Comparison of ENCODE assay signal across 2 cellular contexts in genomic region chr16:74578838-74579237, GRCh38.
TF ChIP-seq lines count a peak whose summit lies in the region.

No MANE protein-coding gene starts in this region.

TF ChIP-seq in SK-N-SH, 30 proteins besides CTCF, POLR2A, EP300 and RAD21:
- TF ChIP-seq GATA2 (CRISPR knock-in tag; IDR thresholded peaks at IDR 0.05) (no peak), TCF12 (IDR thresholded peaks at IDR 0.05) (no peak), RFX5 (IDR thresholded peaks at IDR 0.05; ENCODE audit: low read length) (no peak), FOXJ3 (CRISPR knock-in tag; IDR thresholded peaks at IDR 0.05) (no peak), GABPA (IDR thresholded peaks at IDR 0.05; ENCODE audit: low read depth) (no peak), USF2 (IDR thresholded peaks at IDR 0.05; ENCODE audit: borderline replicate concordance, low read depth, low read length) (no peak)

TF ChIP-seq in SK-N-SH treated with all-trans-retinoic acid at 6 μM for 48 hours, 23 proteins besides CTCF, POLR2A, EP300 and RAD21:
- TF ChIP-seq SNAI2 (CRISPR knock-in tag; IDR thresholded peaks at IDR 0.05) (no peak), TOX (CRISPR knock-in tag; IDR thresholded peaks at IDR 0.05; ENCODE audit: borderline replicate concordance) (no peak), CSDC2 (CRISPR knock-in tag; IDR thresholded peaks at IDR 0.05) (no peak), BACH2 (CRISPR knock-in tag; IDR thresholded peaks at IDR 0.05; ENCODE audit: borderline replicate concordance) (no peak), ZNF565 (CRISPR knock-in tag; conservative IDR thresholded peaks at IDR 0.05; ENCODE audit: low read depth) (no peak), TSHZ2 (CRISPR knock-in tag; IDR thresholded peaks at IDR 0.05) (no peak), RARB (CRISPR knock-in tag; IDR thresholded peaks at IDR 0.05) (no peak), ESRRG (CRISPR knock-in tag; IDR thresholded peaks at IDR 0.05) (no peak), ZNF70 (CRISPR knock-in tag; IDR thresholded peaks at IDR 0.05) (no peak)
